ENCODE assay signal across 21 cellular contexts in the genomic region with DNA sequence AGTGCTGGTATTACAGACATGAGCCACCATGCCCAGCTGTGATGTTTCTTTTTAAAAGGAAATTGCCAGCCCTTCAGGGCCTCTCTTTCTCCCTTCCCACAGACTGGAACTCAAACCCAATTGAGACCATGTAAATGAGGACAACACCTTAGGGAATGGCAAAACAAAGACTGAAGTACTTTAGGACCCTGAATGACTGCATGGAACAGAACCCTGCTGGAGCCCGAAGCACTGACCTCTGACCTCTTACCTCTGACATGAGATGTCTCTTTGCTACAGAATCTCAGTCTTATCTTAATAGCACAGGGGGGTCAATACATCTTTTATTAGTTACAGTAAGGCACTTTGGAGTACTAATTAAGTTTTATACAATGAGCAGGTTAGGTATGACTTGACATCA.
"Had no signal": no experiment of that assay in that cellular context is flagged by ENCODE, and none has a peak within 500 bp of the region (broad histone marks: within the 10 kb centered on the region; RNA-seq: fewer than 3 reads in every experiment).

No MANE protein-coding gene starts in this region.

- H3K9me3 ChIP-seq: SJSA1 had no signal

- H3K36me3 Mint-ChIP-seq: IgD-negative memory B cell had no signal

- H3K27ac ChIP-seq: SJSA1, SK-N-MC had no signal

- H3K9me3 Mint-ChIP-seq: IgD-negative memory B cell had no signal

- DNase-seq: Karpas-422, KBM-7, MV-4-11, NCI-H1048, NCI-H1105, NCI-H1417, NCI-H1436 treated with DMSO at 0.1 percent for 48 hours, NCI-H1694, NCI-H187 treated with DMSO at 0.1 percent for 48 hours, NCI-H2029 treated with DMSO at 0.1 percent for 48 hours, NCI-H2171 treated with DMSO at 0.1 percent for 48 hours, NCI-H345, NCI-H446 treated with DMSO at 0.1 percent for 48 hours, NCI-H510A treated with DMSO at 0.1 percent for 48 hours, NCI-H526, Right ventricle myocardium superior, SIG-M5 had no signal

- H3K4me3 Mint-ChIP-seq: IgD-negative memory B cell had no signal

- FAIRE-seq: RCC 7860 had no signal

- H3K27me3 ChIP-seq: SJSA1 had no signal

- H3K4me3 ChIP-seq: SJSA1, SK-N-MC had no signal

- H3K27me3 Mint-ChIP-seq: IgD-negative memory B cell had no signal

- H3K27ac Mint-ChIP-seq: IgD-negative memory B cell had no signal
